In genomic region chr1:248905949-248906740, GRCh38 we compare ENCODE assay signal across 8 cellular contexts. TPM values are rescaled to one million over a fixed set of nuclear protein-coding genes. Genes with fewer than 3 reads are reported as not detected.
DNase-seq lines count a peak whose midpoint lies in the region; ATAC-seq lines count a peak whose summit lies in the region.

PGBD2 (plus strand) TSS chr1:248906235; CDS start chr1:248913863, 7,628 bp downstream.

- H3K18ac ChIP-seq in mesenchymal stem cell (ENCODE audit: low read depth in 1 of 2, low read length in 2 of 2): peak within 1 kb of the TSS; percentile 96 to 100

- H3K4me2 ChIP-seq in mesenchymal stem cell (ENCODE audit: low read length, poor library complexity, severe bottlenecking): peak within 1 kb of the TSS; percentile 94

- peak within 1 kb of the TSS in 1 of 2 experiments; percentile 46 for H2BK12ac ChIP-seq in mesenchymal stem cell (ENCODE audit: low read length in 2 of 2)

- no peaks in the 10 kb centered on the region for H3K36me3 ChIP-seq in CD8-positive, alpha-beta memory T cell (ENCODE audit: insufficient read depth, low read length)
- peaks cover 0 to 3% of the 10 kb centered on the region in 2 experiments for H3K36me3 ChIP-seq in mesenchymal stem cell (ENCODE audit: control insufficient read depth in 1 of 2, insufficient read depth in 2 of 2, low read depth in 1 of 2, low read length in 2 of 2)

- H3K79me1 ChIP-seq in mesenchymal stem cell (replicated peaks; ENCODE audit: low read length, poor library complexity, severe bottlenecking): peaks cover 29% of the 10 kb centered on the region

- no peaks in the 10 kb centered on the region for H3K9me3 ChIP-seq in CD8-positive, alpha-beta memory T cell (ENCODE audit: low read length)
- H3K9me3 ChIP-seq in mesenchymal stem cell (ENCODE audit: control insufficient read depth, low read length): no peaks in the 10 kb centered on the region

- peaks cover 0 to 20% (median 10%) of the 10 kb centered on the region in 3 donors for H3K36me3 Mint-ChIP-seq in CD8-positive, alpha-beta memory T cell
- peaks cover 15% of the 10 kb centered on the region for H3K36me3 Mint-ChIP-seq in activated CD8-positive, alpha-beta T cell treated with anti-CD3 and anti-CD28 coated beads, Interleukin-2, amount 10 ng/mL, durations not matched to agents 7 days and 5 days (ENCODE audit: low read depth)

- H3K27me3 Mint-ChIP-seq in CD8-positive, alpha-beta memory T cell: peaks cover 0 to 7% of the 10 kb centered on the region in 2 donors
- H3K27me3 Mint-ChIP-seq in activated CD8-positive, alpha-beta T cell treated with anti-CD3 and anti-CD28 coated beads, Interleukin-2, amount 10 ng/mL, durations not matched to agents 7 days and 5 days (ENCODE audit: low read depth): peaks cover 14% of the 10 kb centered on the region

- H4K8ac ChIP-seq in mesenchymal stem cell (ENCODE audit: low read length): peak within 1 kb of the TSS; percentile 100

- H3K4me1 Mint-ChIP-seq in CD8-positive, alpha-beta memory T cell: peaks cover 40 to 56% (median 49%) of the 10 kb centered on the region in 3 donors
- H3K4me1 Mint-ChIP-seq in activated CD8-positive, alpha-beta T cell treated with anti-CD3 and anti-CD28 coated beads, Interleukin-2, amount 10 ng/mL, durations not matched to agents 7 days and 5 days (ENCODE audit: low read depth): peaks cover 34% of the 10 kb centered on the region

- peaks cover 16% of the 10 kb centered on the region for H3K4me1 ChIP-seq in CD8-positive, alpha-beta memory T cell (ENCODE audit: insufficient read depth, low read length)
- peaks cover 2% of the 10 kb centered on the region for H3K4me1 ChIP-seq in mesenchymal stem cell (ENCODE audit: control insufficient read depth, insufficient read depth, low read depth, low read length)

- peak within 1 kb of the TSS; percentile 93 for H2AFZ ChIP-seq in mesenchymal stem cell (ENCODE audit: low read depth, low read length)

- under 1% methylated on average over 53 of the region's 80 CpGs for WGBS in mesenchymal stem cell

- H2BK5ac ChIP-seq in mesenchymal stem cell (ENCODE audit: low read depth, low read length, poor library complexity, severe bottlenecking): peak within 1 kb of the TSS; percentile 60

- peak within 1 kb of the TSS; percentile 42 for H2BK120ac ChIP-seq in mesenchymal stem cell (ENCODE audit: low read depth, low read length)

- H2BK15ac ChIP-seq in mesenchymal stem cell (ENCODE audit: low read depth, poor library complexity, severe bottlenecking): peak within 1 kb of the TSS; percentile 23

- peak within 1 kb of the TSS; percentile 99 for H4K91ac ChIP-seq in mesenchymal stem cell (ENCODE audit: low read length)

- no peaks in the 10 kb centered on the region for H3K27me3 ChIP-seq in CD8-positive, alpha-beta memory T cell (ENCODE audit: insufficient read depth, low read length, poor library complexity, severe bottlenecking)
- peaks cover 0 to 3% of the 10 kb centered on the region in 2 experiments for H3K27me3 ChIP-seq in mesenchymal stem cell (ENCODE audit: control insufficient read depth in 1 of 2, insufficient read depth in 1 of 2, low read length in 2 of 2)

- H3K4ac ChIP-seq in mesenchymal stem cell (ENCODE audit: low read depth in 1 of 2, low read length in 2 of 2): peak within 1 kb of the TSS; percentile 60 to 98

- H3K23ac ChIP-seq in mesenchymal stem cell (ENCODE audit: low read length in 2 of 2): no peak within 1 kb of the TSS

- H2AK5ac ChIP-seq in mesenchymal stem cell (ENCODE audit: low read length, severe bottlenecking): peak within 1 kb of the TSS; percentile 75

- H3K27ac ChIP-seq in CD8-positive, alpha-beta memory T cell (ENCODE audit: low read depth, low read length): peak within 1 kb of the TSS; percentile 87
- H3K27ac ChIP-seq in mesenchymal stem cell (ENCODE audit: low read length, poor library complexity, severe bottlenecking): peak within 1 kb of the TSS; percentile 91

- peak; percentile 90 to 95 (median 93) for DNase-seq in CD8-positive, alpha-beta memory T cell
- peak; percentile 93 for DNase-seq in NCI-H82 treated with DMSO at 0.1 percent for 48 hours (lab: John Stamatoyannopoulos, UW; ENCODE audit: unreplicated experiment)
- DNase-seq in activated CD8-positive, alpha-beta T cell treated with anti-CD3 and anti-CD28 coated beads, Interleukin-2, amount 10 ng/mL, durations not matched to agents 7 days and 5 days: peak; percentile 96
- DNase-seq in effector CD8-positive, alpha-beta T cell (lab: John Stamatoyannopoulos, UW): peak; percentile 93
- peak; percentile 90 for DNase-seq in mesenchymal stem cell
- DNase-seq in stimulated activated CD8-positive, alpha-beta memory T cell treated with anti-CD3 and anti-CD28 coated beads, Interleukin-12 subunit alpha, Interleukin-12 subunit beta, amount 100 ng/mL, for 24 hours (ENCODE audit: extremely low read depth): peak; percentile 92

- no peaks in the 10 kb centered on the region for H3K9me3 Mint-ChIP-seq in CD8-positive, alpha-beta memory T cell
- no peaks in the 10 kb centered on the region for H3K9me3 Mint-ChIP-seq in activated CD8-positive, alpha-beta T cell treated with anti-CD3 and anti-CD28 coated beads, Interleukin-2, amount 10 ng/mL, durations not matched to agents 7 days and 5 days (ENCODE audit: insufficient read depth)

- peak within 1 kb of the TSS in 1 of 2 experiments; percentile 94 for H3K14ac ChIP-seq in mesenchymal stem cell (ENCODE audit: low read length in 2 of 2)

- POLR2A ChIA-PET in CD8-positive, alpha-beta memory T cell (lab: Charles Lee): interaction anchor here (0.6 to 1.1 kb wide), 5 partner anchors 21 to 80 kb away, joined by 3 to 6 read pairs (median 4); no protein-coding TSS in a partner anchor
- POLR2A ChIA-PET in activated CD8-positive, alpha-beta T cell treated with anti-CD3 and anti-CD28 coated beads, Interleukin-2, amount 10 ng/mL, durations not matched to agents 7 days and 5 days (lab: Charles Lee): interaction anchor here (0.9 to 1.3 kb wide), 3 partner anchors 48 to 80 kb away, joined by 3 to 4 read pairs (median 3); partner anchors contain the start of genes SH3BP5L, ZNF672 and ZNF692

- peak within 1 kb of the TSS; percentile 87 to 99 (median 97) for H3K4me3 Mint-ChIP-seq in CD8-positive, alpha-beta memory T cell
- peak within 1 kb of the TSS; percentile 90 for H3K4me3 Mint-ChIP-seq in activated CD8-positive, alpha-beta T cell treated with anti-CD3 and anti-CD28 coated beads, Interleukin-2, amount 10 ng/mL, durations not matched to agents 7 days and 5 days

- ATAC-seq in GM19452 (IDR thresholded peaks at IDR 0.05; ENCODE audit: unreplicated experiment) (peak; percentile 95), HG03575 (IDR thresholded peaks at IDR 0.05; ENCODE audit: extremely low read depth, insufficient number of reproducible peaks, low FRiP score, unreplicated experiment) (peak; percentile 69)
- ATAC-seq in activated CD8-positive, alpha-beta T cell treated with anti-CD3 and anti-CD28 coated beads, Interleukin-2, amount 10 ng/mL, durations not matched to agents 7 days and 5 days: peak; percentile 91

- CTCF ChIA-PET in CD8-positive, alpha-beta memory T cell (lab: Charles Lee): interaction anchor here (1.0 to 1.1 kb wide), 2 partner anchors 32 to 80 kb away, joined by 3 to 5 read pairs; partner anchors contain the start of gene SH3BP5L
- CTCF ChIA-PET in activated CD8-positive, alpha-beta T cell treated with anti-CD3 and anti-CD28 coated beads, Interleukin-2, amount 10 ng/mL, durations not matched to agents 7 days and 5 days (lab: Charles Lee): interaction anchor here (0.7 to 2.0 kb wide), 5 partner anchors 10 to 69 kb away, joined by 3 to 5 read pairs (median 4); partner anchors contain the start of gene ZNF692

- H3K9ac ChIP-seq in mesenchymal stem cell (ENCODE audit: low read length): peak within 1 kb of the TSS; percentile 97

- H3K27ac Mint-ChIP-seq in CD8-positive, alpha-beta memory T cell: peak within 1 kb of the TSS; percentile 71 to 100 (median 99)
- peak within 1 kb of the TSS; percentile 95 for H3K27ac Mint-ChIP-seq in activated CD8-positive, alpha-beta T cell treated with anti-CD3 and anti-CD28 coated beads, Interleukin-2, amount 10 ng/mL, durations not matched to agents 7 days and 5 days

- H3K4me3 ChIP-seq in CD8-positive, alpha-beta memory T cell (ENCODE audit: low read length): peak within 1 kb of the TSS; percentile 72
- H3K4me3 ChIP-seq in mesenchymal stem cell (ENCODE audit: insufficient read depth in 1 of 2, low read depth in 1 of 2, low read length in 2 of 2): peak within 1 kb of the TSS; percentile 76 to 94

RNA-seq across cellular contexts. Expression of gene PGBD2, which starts in this region (rescaled TPM):
- total RNA-seq in CD8-positive, alpha-beta memory T cell: 1 to 10 TPM; 7.0 to 8.1 TPM
- polyA plus RNA-seq in CD8-positive, alpha-beta memory T cell: 13.7 TPM
- total RNA-seq in activated CD8-positive, alpha-beta T cell treated with anti-CD3 and anti-CD28 coated beads, Interleukin-2, amount 10 ng/mL, durations not matched to agents 7 days and 5 days: 1 to 10 TPM; 6.3 to 6.7 TPM
- polyA plus RNA-seq in mesenchymal stem cell (2013, experiment 1 of 2): 1.7 TPM
- 1.8 TPM for polyA plus RNA-seq in mesenchymal stem cell (2013, experiment 2 of 2)

Comparison
In these comparisons a context has a peak if more than half of its experiments do, and no peak if none do; other contexts are left out.
1. Peak in every context shown above with its lines: DNase-seq, ATAC-seq, H3K4me3 ChIP-seq and H3K27ac ChIP-seq.